Comparison of ENCODE assay signal across 12 cellular contexts in genomic region chr14:75275598-75275997, GRCh38. TPM values are rescaled to one million over a fixed set of nuclear protein-coding genes. Genes with fewer than 3 reads are reported as not detected.
DNase-seq lines count a peak whose midpoint lies in the region; ATAC-seq and TF ChIP-seq lines count a peak whose summit lies in the region.
"Had no signal": no experiment of that assay in that cellular context is flagged by ENCODE, and none has a peak within 500 bp of the region (broad histone marks: within the 10 kb centered on the region; RNA-seq: fewer than 3 reads in every experiment).

No MANE protein-coding gene starts in this region.

- TF ChIP-seq POLR2A in gastroesophageal sphincter (IDR thresholded peaks at IDR 0.05): no peak

- H3K4me3 Mint-ChIP-seq in activated T-cell treated with anti-CD3 and anti-CD28 coated beads, Interleukin-2, amount 50 U/mL, for 72 hours: no peak overlapping the region
- no peak overlapping the region for H3K4me3 Mint-ChIP-seq in activated CD8-positive, alpha-beta T cell treated with anti-CD3 and anti-CD28 coated beads, Interleukin-2, amount 10 ng/mL, durations not matched to agents 7 days and 5 days

- H3K27me3 Mint-ChIP-seq in activated T-cell treated with anti-CD3 and anti-CD28 coated beads, Interleukin-2, amount 50 U/mL, for 72 hours (ENCODE audit: low read depth): peaks cover 59% of the 10 kb centered on the region
- H3K27me3 Mint-ChIP-seq in activated CD8-positive, alpha-beta T cell treated with anti-CD3 and anti-CD28 coated beads, Interleukin-2, amount 10 ng/mL, durations not matched to agents 7 days and 5 days (ENCODE audit: low read depth): peaks cover 66% of the 10 kb centered on the region

- WGBS in gastroesophageal sphincter (ENCODE audit: low coverage in 1 of 2), 2 donors: 100% methylated on average over 1 to 2 of the region's 2 CpGs
- WGBS in psoas muscle, 3 donors: 48 to 96% (median 93%) methylated on average over 2 of the region's 2 CpGs
- WGBS in aorta, 2 donors: 92 to 95% methylated on average over 2 of the region's 2 CpGs

- intact Hi-C loops in left ventricle myocardium inferior (cut with micrococcal nuclease) (no loop called here), left ventricle myocardium superior (cut with micrococcal nuclease) (no loop called here), psoas muscle (cut with DNase I) (loop anchor here in 1 of 2 donors (5.0 kb wide), 2 partner anchors 38 to 98 kb away; partner anchors contain the start of gene TMED10), aorta (cut with DNase I) (loop anchor here in 1 of 2 donors (5.0 kb wide), 1 partner anchor 93 kb away; no protein-coding TSS in a partner anchor)

- peaks cover 4% of the 10 kb centered on the region in 2 donors for H3K36me3 Mint-ChIP-seq in activated T-cell treated with anti-CD3 and anti-CD28 coated beads, Interleukin-2, amount 50 U/mL, for 72 hours (ENCODE audit: insufficient read depth in 2 of 2)
- peaks cover 3% of the 10 kb centered on the region for H3K36me3 Mint-ChIP-seq in activated CD8-positive, alpha-beta T cell treated with anti-CD3 and anti-CD28 coated beads, Interleukin-2, amount 10 ng/mL, durations not matched to agents 7 days and 5 days (ENCODE audit: low read depth)

- H3K4me1 Mint-ChIP-seq in activated T-cell treated with anti-CD3 and anti-CD28 coated beads, Interleukin-2, amount 50 U/mL, for 72 hours (ENCODE audit: low read depth): peaks cover 38% of the 10 kb centered on the region
- H3K4me1 Mint-ChIP-seq in activated CD8-positive, alpha-beta T cell treated with anti-CD3 and anti-CD28 coated beads, Interleukin-2, amount 10 ng/mL, durations not matched to agents 7 days and 5 days (ENCODE audit: low read depth): peaks cover 49% of the 10 kb centered on the region

- TF ChIP-seq CTCF in left ventricle myocardium inferior (IDR thresholded peaks at IDR 0.05; ENCODE audit: borderline replicate concordance) (no peak), gastroesophageal sphincter (IDR thresholded peaks at IDR 0.05) (no peak), psoas muscle (IDR thresholded peaks at IDR 0.05) (no peak)

- H3K27ac Mint-ChIP-seq in activated T-cell treated with anti-CD3 and anti-CD28 coated beads, Interleukin-2, amount 50 U/mL, for 72 hours: no peak overlapping the region
- H3K27ac Mint-ChIP-seq in activated CD8-positive, alpha-beta T cell treated with anti-CD3 and anti-CD28 coated beads, Interleukin-2, amount 10 ng/mL, durations not matched to agents 7 days and 5 days: no peak overlapping the region
- H3K27ac Mint-ChIP-seq: activated naive CD8-positive, alpha-beta T cell had no signal

- POLR2A ChIA-PET in activated CD8-positive, alpha-beta T cell treated with anti-CD3 and anti-CD28 coated beads, Interleukin-2, amount 10 ng/mL, durations not matched to agents 7 days and 5 days (lab: Charles Lee): interaction anchor here (0.6 kb wide), 1 partner anchor 130 kb away, joined by 3 read pairs; no protein-coding TSS in a partner anchor

- no peaks in the 10 kb centered on the region for H3K9me3 Mint-ChIP-seq in activated T-cell treated with anti-CD3 and anti-CD28 coated beads, Interleukin-2, amount 50 U/mL, for 72 hours
- H3K9me3 Mint-ChIP-seq in activated CD8-positive, alpha-beta T cell treated with anti-CD3 and anti-CD28 coated beads, Interleukin-2, amount 10 ng/mL, durations not matched to agents 7 days and 5 days (ENCODE audit: insufficient read depth): no peaks in the 10 kb centered on the region

- H3K36me3 ChIP-seq in left ventricle myocardium inferior (peaks cover 4% of the 10 kb centered on the region), gastroesophageal sphincter (peaks cover 0 to 4% of the 10 kb centered on the region in 2 donors), psoas muscle (ENCODE audit: insufficient read depth in 1 of 2, low read depth in 1 of 2) (peaks cover 0 to 9% of the 10 kb centered on the region in 2 donors), aorta (ENCODE audit: control insufficient read depth in 1 of 2, insufficient read depth in 2 of 2, low read length in 1 of 2) (no peaks in the 10 kb centered on the region)

- peak overlapping the region; percentile 100 for H3K27ac ChIP-seq in left ventricle myocardium inferior (replicated peaks)
- peak overlapping the region; percentile 97 to 99 (median 99) for H3K27ac ChIP-seq in gastroesophageal sphincter
- peak overlapping the region; percentile 98 for H3K27ac ChIP-seq in psoas muscle
- peak overlapping the region; percentile 30 to 86 for H3K27ac ChIP-seq in aorta (ENCODE audit: low read depth in 1 of 2, low read length in 2 of 2)
- H3K27ac ChIP-seq: SJSA1 had no signal

- H3K4me1 ChIP-seq in left ventricle myocardium inferior (peaks cover 57% of the 10 kb centered on the region), gastroesophageal sphincter (peaks cover 3 to 70% (median 27%) of the 10 kb centered on the region in 3 donors), psoas muscle (peaks cover 19% of the 10 kb centered on the region), aorta (ENCODE audit: control insufficient read depth in 1 of 2, insufficient read depth in 2 of 2, low read length in 2 of 2) (no peaks in the 10 kb centered on the region)

- CTCF ChIA-PET in activated CD8-positive, alpha-beta T cell treated with anti-CD3 and anti-CD28 coated beads, Interleukin-2, amount 10 ng/mL, durations not matched to agents 7 days and 5 days (lab: Charles Lee): interaction anchor here (1.1 kb wide), 1 partner anchor 9 kb away, joined by 3 read pairs; no protein-coding TSS in a partner anchor

- DNase-seq in left ventricle myocardium inferior: no peak
- no peak for DNase-seq in left ventricle myocardium superior
- no peak for DNase-seq in psoas muscle
- no peak for DNase-seq in aorta
- DNase-seq in activated T-cell treated with anti-CD3 and anti-CD28 coated beads, Interleukin-2, amount 50 U/mL, for 72 hours: no peak
- no peak for DNase-seq in occipital lobe (lab: John Stamatoyannopoulos, UW)
- DNase-seq in activated CD8-positive, alpha-beta T cell treated with anti-CD3 and anti-CD28 coated beads, Interleukin-2, amount 10 ng/mL, durations not matched to agents 7 days and 5 days: no peak
- DNase-seq: ACHN, NCI-H2171 treated with DMSO at 0.1 percent for 48 hours had no signal

- H3K4me3 ChIP-seq in left ventricle myocardium inferior (no peak overlapping the region), gastroesophageal sphincter (no peak overlapping the region), psoas muscle (no peak overlapping the region), aorta (ENCODE audit: low read length in 2 of 2) (no peak overlapping the region)
- H3K4me3 ChIP-seq: SJSA1 had no signal

- H3K27me3 ChIP-seq in left ventricle myocardium inferior (ENCODE audit: low read depth) (no peaks in the 10 kb centered on the region), gastroesophageal sphincter (no peaks in the 10 kb centered on the region), psoas muscle (ENCODE audit: insufficient read depth in 3 of 3, low read length in 2 of 3) (no peaks in the 10 kb centered on the region), aorta (ENCODE audit: control insufficient read depth in 1 of 2, insufficient read depth in 2 of 2, low read length in 1 of 2) (peaks cover 0 to 2% of the 10 kb centered on the region in 2 donors)
- H3K27me3 ChIP-seq: SJSA1 had no signal

- no peak for TF ChIP-seq EP300 in gastroesophageal sphincter (IDR thresholded peaks at IDR 0.05)

- H3K9me3 ChIP-seq in left ventricle myocardium inferior (replicated peaks) (no peaks in the 10 kb centered on the region), gastroesophageal sphincter (no peaks in the 10 kb centered on the region), psoas muscle (no peaks in the 10 kb centered on the region), aorta (ENCODE audit: control insufficient read depth, low read length) (no peaks in the 10 kb centered on the region)
- H3K9me3 ChIP-seq: SJSA1 had no signal

- ATAC-seq in left ventricle myocardium superior (no peak), gastroesophageal sphincter (no peak), psoas muscle (no peak), aorta (ENCODE audit: low FRiP score) (no peak)
- ATAC-seq in activated T-cell treated with anti-CD3 and anti-CD28 coated beads, Interleukin-2, amount 50 U/mL, for 72 hours (replicated peaks in 1 of 2): no peak
- ATAC-seq in activated CD8-positive, alpha-beta T cell treated with anti-CD3 and anti-CD28 coated beads, Interleukin-2, amount 10 ng/mL, durations not matched to agents 7 days and 5 days: no peak

RNA-seq across cellular contexts. Expression of gene FOS, which starts 3.0 kb away (rescaled TPM):
- 9.7 TPM for total RNA-seq in left ventricle myocardium inferior
- total RNA-seq in left ventricle myocardium superior: 25.4 TPM
- 100 to 1,000 TPM in 3 of 4 donors, 10 to 100 TPM in 1; 78.0 to 286 (median 179) TPM for total RNA-seq in gastroesophageal sphincter
- total RNA-seq in psoas muscle: 100 to 1,000 TPM in 2 of 4 donors, 10 to 100 TPM in 2; 20.7 to 279 (median 95.1) TPM
- polyA plus RNA-seq in psoas muscle: 10 to 100 TPM; 15.5 to 51.0 (median 33.8) TPM
- total RNA-seq in aorta: 1,000 to 10,000 TPM in 1 of 2 donors, 100 to 1,000 TPM in 1; 129 to 2,160 TPM
- 100 to 1,000 TPM; 154 to 504 TPM for polyA plus RNA-seq in aorta
- total RNA-seq in activated T-cell treated with anti-CD3 and anti-CD28 coated beads, Interleukin-2, amount 50 U/mL, for 72 hours: 10 to 100 TPM; 39.1 to 41.7 TPM
- total RNA-seq in occipital lobe: 51.2 TPM
- 100 to 1,000 TPM; 201 to 219 TPM for total RNA-seq in activated CD8-positive, alpha-beta T cell treated with anti-CD3 and anti-CD28 coated beads, Interleukin-2, amount 10 ng/mL, durations not matched to agents 7 days and 5 days
